Comparison of ENCODE assay signal across 26 cellular contexts in the genomic region with DNA sequence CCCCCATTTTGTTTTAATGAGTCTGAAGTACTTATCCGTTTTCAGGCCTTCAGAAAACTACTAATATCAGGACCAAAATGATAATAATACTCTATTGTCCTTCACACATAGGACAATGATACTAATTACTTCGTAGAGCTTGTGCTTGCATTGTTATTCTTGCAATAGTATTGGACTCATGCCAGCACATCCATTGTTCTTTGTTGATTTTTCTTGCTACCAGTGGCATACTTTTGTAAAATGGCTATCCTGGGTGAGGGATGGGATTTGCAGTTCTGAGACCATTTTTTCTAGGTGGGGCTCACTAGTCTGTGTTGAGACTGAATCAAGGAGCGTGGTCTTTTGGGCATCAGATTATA.
A peak's percentile ranks its signal among the peaks of the same experiment; 100 is the strongest.
DNase-seq lines count a peak whose midpoint lies in the region; TF ChIP-seq lines count a peak whose summit lies in the region.
"Had no signal": no experiment of that assay in that cellular context is flagged by ENCODE, and none has a peak within 500 bp of the region (broad histone marks: within the 10 kb centered on the region; RNA-seq: fewer than 3 reads in every experiment).

No MANE protein-coding gene starts in this region.

- TF ChIP-seq CTCF in foreskin fibroblast (IDR thresholded peaks at IDR 0.05; ENCODE audit: low read depth, low read length) (no peak), GM10266 (IDR thresholded peaks at IDR 0.05; ENCODE audit: control insufficient read depth, insufficient read depth, low read depth, missing control alignments) (no peak)

- DNase-seq in NCI-H1092 treated with DMSO at 0.1 percent for 48 hours (lab: John Stamatoyannopoulos, UW): peak; percentile 40
- no peak for DNase-seq in NCI-H1092 (lab: John Stamatoyannopoulos, UW)
- DNase-seq in NCI-H748 (lab: John Stamatoyannopoulos, UW; ENCODE audit: unreplicated experiment): peak; percentile 82
- DNase-seq in lung microvascular endothelial cell (ENCODE audit: low read depth in 2 of 2): peak; percentile 82 to 87
- DNase-seq in foreskin fibroblast: no peak
- DNase-seq in GM10266 (ENCODE audit: extremely low spot score): no peak
- no peak for DNase-seq in cerebellar cortex (ENCODE audit: low spot score)
- DNase-seq: activated CD4-positive, CD25-positive, alpha-beta regulatory T cell treated with anti-CD3 and anti-CD28 coated beads, Interleukin-2, amount 50 U/mL, for 72 hours; activated CD8-positive, alpha-beta T cell treated with anti-CD3 and anti-CD28 coated beads for 36 hours; activated effector memory CD4-positive, alpha-beta T cell treated with Interleukin-2 at 50 U/mL for 16 hours; activated naive CD8-positive, alpha-beta T cell treated with anti-CD3 and anti-CD28 coated beads, Interleukin-2, amount 10 ng/mL, durations not matched to agents 7 days and 5 days; AML-193; CD8-positive, alpha-beta memory T cell; cerebellar nuclear complex; erythroblast; gastrocnemius medialis; H7; mucosa of descending colon; NCI-H1048; NCI-H446 treated with DMSO at 0.1 percent for 48 hours; pancreas; right lobe of liver; stimulated activated CD4-positive, alpha-beta T cell treated with anti-CD3 and anti-CD28 coated beads, Interleukin-4, amount 100 ng/mL, for 4 hours; stimulated activated naive CD4-positive, alpha-beta T cell; testis had no signal

- no peak overlapping the region for H3K4me3 ChIP-seq in foreskin fibroblast (ENCODE audit: low read depth in 1 of 2, low read length in 2 of 2)
- H3K4me3 ChIP-seq: gastrocnemius medialis, mucosa of descending colon, pancreas, right lobe of liver, testis had no signal

- no peak for TF ChIP-seq EP300 in Ishikawa (IDR thresholded peaks at IDR 0.05; ENCODE audit: borderline replicate concordance)

- no peak for TF ChIP-seq RAD21 in Ishikawa (IDR thresholded peaks at IDR 0.05; ENCODE audit: low read depth)

TF ChIP-seq in Ishikawa, 13 proteins besides CTCF, POLR2A, EP300 and RAD21:
- TF ChIP-seq NFIC (IDR thresholded peaks at IDR 0.05) (peak; percentile 58), CEBPB (IDR thresholded peaks at IDR 0.05) (no peak)

Comparison
In these comparisons a context has a peak if more than half of its experiments do, and no peak if none do; other contexts are left out.
1. DNase-seq: peak in NCI-H1092 treated with DMSO at 0.1 percent for 48 hours (single experiment), NCI-H748 (single experiment) and lung microvascular endothelial cell (2 of 2); none in NCI-H1092 (single experiment), foreskin fibroblast (0 of 2), GM10266 (single experiment) and cerebellar cortex (single experiment).